Comparison of ENCODE assay signal across 1 cellular context in genomic region chr6:119676230-119676629, GRCh38.
TF ChIP-seq lines count a peak whose summit lies in the region.

No MANE protein-coding gene starts in this region.

TF ChIP-seq in GM12878, 131 proteins besides CTCF, POLR2A, EP300 and RAD21 (continued from another document):
- TF ChIP-seq NKRF (conservative IDR thresholded peaks at IDR 0.05) (no peak), CBX5 (IDR thresholded peaks at IDR 0.05; ENCODE audit: low read depth) (no peak), TARDBP (IDR thresholded peaks at IDR 0.05; ENCODE audit: borderline replicate concordance) (no peak), MXI1 (IDR thresholded peaks at IDR 0.05; ENCODE audit: low read depth, low read length) (no peak), ZBTB11 (CRISPR knock-in tag; IDR thresholded peaks at IDR 0.05) (no peak)
